Comparison of ENCODE assay signal across 15 cellular contexts in genomic region chr21:27590271-27590670, GRCh38.
DNase-seq lines count a peak whose midpoint lies in the region; ATAC-seq, FAIRE-seq and TF ChIP-seq lines count a peak whose summit lies in the region.
"Had no signal": no experiment of that assay in that cellular context is flagged by ENCODE, and none has a peak within 500 bp of the region (broad histone marks: within the 10 kb centered on the region; RNA-seq: fewer than 3 reads in every experiment).

No MANE protein-coding gene starts in this region.

- POLR2A ChIA-PET in AG04449 (lab: Yijun Ruan, JAX) (interaction anchor here (0.6 kb wide), 1 partner anchor 564 kb away, joined by 3 read pairs; no protein-coding TSS in a partner anchor), endothelial cell of umbilical vein (lab: Charles Lee) (no interaction called here)

- CTCF ChIA-PET in AG04449 (lab: Yijun Ruan, JAX) (interaction anchor here (1.4 kb wide), 1 partner anchor 8 kb away, joined by 3 read pairs; no protein-coding TSS in a partner anchor), endothelial cell of umbilical vein (lab: Charles Lee) (interaction anchor here (1.0 kb wide), 2 partner anchors 11 to 1155 kb away, joined by 3 read pairs; no protein-coding TSS in a partner anchor)

- ATAC-seq in GM18907 (IDR thresholded peaks at IDR 0.05; ENCODE audit: unreplicated experiment), result no peak
- ATAC-seq: activated CD8-positive, alpha-beta T cell treated with anti-CD3 and anti-CD28 coated beads, Interleukin-2, amount 10 ng/mL, durations not matched to agents 7 days and 5 days; upper lobe of right lung had no signal

- intact Hi-C loops in endothelial cell of umbilical vein (cut with micrococcal nuclease), result loop anchor here (2.0 to 10.0 kb wide), 2 partner anchors 59 to 95 kb away; no protein-coding TSS in a partner anchor

- TF ChIP-seq CTCF in AG04449 (IDR thresholded peaks at IDR 0.05; ENCODE audit: insufficient read depth, low read length, missing control alignments) (no peak), endothelial cell of umbilical vein (IDR thresholded peaks at IDR 0.05; ENCODE audit: extremely low read depth in 1 of 2, insufficient read depth in 1 of 2, low read depth in 1 of 2, low read length in 2 of 2) (no peak), D721Med (IDR thresholded peaks at IDR 0.05; ENCODE audit: insufficient read depth, missing control alignments) (no peak)

- no peak overlapping the region for H3K4me2 ChIP-seq in endothelial cell of umbilical vein (ENCODE audit: insufficient read depth, low read length)
- H3K4me2 ChIP-seq: PC-9 had no signal

- dilution Hi-C loops in endothelial cell of umbilical vein (cut with MboI; ENCODE audit: extremely low pct_ligation_motif_present, low sequenced_read_pairs), result no loop called here

- BruUV-seq in endothelial cell of umbilical vein (replicated peaks; lab: Mats Ljungman, UMichigan), result no TSS peak

- H3K36me3 ChIP-seq in endothelial cell of umbilical vein (ENCODE audit: control insufficient read depth in 2 of 2, extremely low read depth in 1 of 2, insufficient read depth in 2 of 2, low read length in 2 of 2), result no peaks in the 10 kb centered on the region
- H3K36me3 ChIP-seq: upper lobe of right lung had no signal

- H2AFZ ChIP-seq in endothelial cell of umbilical vein (ENCODE audit: low read depth, low read length), result no peak overlapping the region
- H2AFZ ChIP-seq: PC-9 had no signal

- H3K27ac ChIP-seq in endothelial cell of umbilical vein (ENCODE audit: insufficient read depth, low read depth, low read length), result no peak overlapping the region
- H3K27ac ChIP-seq: PC-9, upper lobe of right lung had no signal

- no peaks in the 10 kb centered on the region for H3K9me1 ChIP-seq in endothelial cell of umbilical vein (replicated peaks; ENCODE audit: control insufficient read depth, extremely low read depth, insufficient read depth, low read length)

- peaks cover 3 to 12% of the 10 kb centered on the region in 2 experiments for H3K27me3 ChIP-seq in endothelial cell of umbilical vein (ENCODE audit: control insufficient read depth in 2 of 2, insufficient read depth in 2 of 2, low read length in 2 of 2)
- H3K27me3 ChIP-seq: upper lobe of right lung had no signal

- no peak overlapping the region for H3K4me3 ChIP-seq in AG04449 (ENCODE audit: low read depth, low read length)
- no peak overlapping the region for H3K4me3 ChIP-seq in endothelial cell of umbilical vein (replicated peaks in 1 of 3; ENCODE audit: insufficient read depth in 1 of 3, low read depth in 1 of 3, low read length in 3 of 3)
- H3K4me3 ChIP-seq: PC-9, upper lobe of right lung had no signal

- no peaks in the 10 kb centered on the region for H3K9me3 ChIP-seq in endothelial cell of umbilical vein (replicated peaks; ENCODE audit: control insufficient read depth, insufficient read depth, low read length)
- H3K9me3 ChIP-seq: upper lobe of right lung had no signal

- no peaks in the 10 kb centered on the region for H4K20me1 ChIP-seq in endothelial cell of umbilical vein (replicated peaks; ENCODE audit: control insufficient read depth, extremely low read depth, insufficient read depth, low read length)

- H3K79me2 ChIP-seq in endothelial cell of umbilical vein (ENCODE audit: control insufficient read depth, insufficient read depth, low read length), result no peaks in the 10 kb centered on the region

- no peaks in the 10 kb centered on the region for H3K4me1 ChIP-seq in endothelial cell of umbilical vein (ENCODE audit: control insufficient read depth, extremely low read depth, insufficient read depth, low read length)
- H3K4me1 ChIP-seq: upper lobe of right lung had no signal

- peak; percentile 64 for DNase-seq in AG04449 (ENCODE audit: low read depth, low spot score)
- DNase-seq in LHCN-M2 (ENCODE audit: low read depth), result peak; percentile 99
- DNase-seq in endothelial cell of umbilical vein (ENCODE audit: low read depth, low spot score), result peak; percentile 74
- peak; percentile 41 for DNase-seq in kidney tubule cell (ENCODE audit: low spot score)
- no peak for DNase-seq in D721Med (ENCODE audit: insufficient read length, low spot score)
- DNase-seq in NCI-H2196 treated with DMSO at 0.1 percent for 48 hours (lab: John Stamatoyannopoulos, UW; ENCODE audit: unreplicated experiment), result no peak
- DNase-seq in NCI-H1417 treated with DMSO at 0.1 percent for 48 hours (lab: John Stamatoyannopoulos, UW), result no peak
- DNase-seq: activated CD8-positive, alpha-beta T cell treated with anti-CD3 and anti-CD28 coated beads, Interleukin-2, amount 10 ng/mL, durations not matched to agents 7 days and 5 days; cerebellar nuclear complex; erythroblast; KG1; PC-9; small intestine; upper lobe of right lung had no signal

- no peak for TF ChIP-seq POLR2A in endothelial cell of umbilical vein (IDR thresholded peaks at IDR 0.05; ENCODE audit: low read depth, low read length)

- FAIRE-seq in endothelial cell of umbilical vein (lab: Jason Lieb, UNC) (peak; percentile 67), D721Med (lab: Jason Lieb, UNC) (no peak)
- FAIRE-seq: small intestine had no signal

- H3K9ac ChIP-seq in endothelial cell of umbilical vein (replicated peaks; ENCODE audit: extremely low read depth, insufficient read depth, low read length), result no peak overlapping the region

TF ChIP-seq in endothelial cell of umbilical vein, 7 proteins besides CTCF, POLR2A, EP300 and RAD21:
- TF ChIP-seq POLR2AphosphoS5 (IDR thresholded peaks at IDR 0.05; ENCODE audit: insufficient read depth, low read depth, low read length), result peak; percentile 63
- TF ChIP-seq MYC (IDR thresholded peaks at IDR 0.05; ENCODE audit: low read depth, low read length), result no peak
- TF ChIP-seq JUN (IDR thresholded peaks at IDR 0.05; ENCODE audit: borderline replicate concordance, insufficient read depth, insufficient read length, low read depth), result no peak
- no peak for TF ChIP-seq EZH2 (IDR thresholded peaks at IDR 0.05; ENCODE audit: borderline replicate concordance, low read depth, low read length, severe bottlenecking)
- TF ChIP-seq MAX (IDR thresholded peaks at IDR 0.05; ENCODE audit: insufficient read depth, insufficient read length), result no peak
- peak; percentile 27 for TF ChIP-seq FOS (IDR thresholded peaks at IDR 0.05; ENCODE audit: borderline replicate concordance, insufficient read depth, low read length)
- TF ChIP-seq GATA2 (IDR thresholded peaks at IDR 0.05; ENCODE audit: insufficient read depth, insufficient read length, low read depth, low read length), result peak; percentile 71

Comparison
In these comparisons a context has a peak if more than half of its experiments do, and no peak if none do; other contexts are left out.
1. DNase-seq: peak in AG04449 (single experiment), LHCN-M2 (single experiment), endothelial cell of umbilical vein (single experiment) and kidney tubule cell (single experiment); none in D721Med (single experiment), NCI-H2196 treated with DMSO at 0.1 percent for 48 hours (single experiment) and NCI-H1417 treated with DMSO at 0.1 percent for 48 hours (single experiment).